1 cellular context compared by ENCODE assay signal in genomic region chr1:11927866-11928592, GRCh38.
A peak's percentile ranks its signal among the peaks of the same experiment; 100 is the strongest.
TF ChIP-seq lines count a peak whose summit lies in the region.

No MANE protein-coding gene starts in this region.

TF ChIP-seq in HepG2, 621 proteins besides CTCF, POLR2A, EP300 and RAD21 (continued from another document and continues in another):
- 0 out of 2 replicates have a peak, but pooled peaks have one; percentile 36 for TF ChIP-seq TFAP4 (IDR thresholded peaks at IDR 0.05; ENCODE audit: borderline replicate concordance, low read depth)
- no peak for TF ChIP-seq TCF7 (IDR thresholded peaks at IDR 0.05; ENCODE audit: low read depth)
- TF ChIP-seq ZFP36 (IDR thresholded peaks at IDR 0.05; ENCODE audit: borderline replicate concordance, low read depth, low read length, partially characterized antibody) = no peak
- no peak for TF ChIP-seq PBX2 (CRISPR knock-in tag; IDR thresholded peaks at IDR 0.05)
- peak; percentile 82; the same call in 1 of the 2 replicates for TF ChIP-seq MEIS1 (CRISPR knock-in tag; IDR thresholded peaks at IDR 0.05; ENCODE audit: borderline replicate concordance)
- TF ChIP-seq NCOA2 (CRISPR knock-in tag; IDR thresholded peaks at IDR 0.05) = peak; percentile 54
- TF ChIP-seq NR0B2 (CRISPR knock-in tag; IDR thresholded peaks at IDR 0.05) = no peak
- TF ChIP-seq RXRB (CRISPR knock-in tag; IDR thresholded peaks at IDR 0.05; ENCODE audit: borderline replicate concordance) = peak; percentile 51
- no peak for TF ChIP-seq GABPA (IDR thresholded peaks at IDR 0.05; ENCODE audit: low read depth, low read length)
- 0 out of 2 replicates have a peak, but pooled peaks have one; percentile 13 for TF ChIP-seq GABPA (CRISPR knock-in tag; IDR thresholded peaks at IDR 0.05; ENCODE audit: low read depth)
- TF ChIP-seq TFE3 (CRISPR knock-in tag; IDR thresholded peaks at IDR 0.05) = peak; percentile 36; the same call in 1 of the 2 replicates
- 0 out of 2 replicates have a peak, but pooled peaks have one; percentile 36 for TF ChIP-seq ZNF816 (CRISPR knock-in tag; IDR thresholded peaks at IDR 0.05; ENCODE audit: borderline replicate concordance)
- TF ChIP-seq ZNF766 (CRISPR knock-in tag; IDR thresholded peaks at IDR 0.05; ENCODE audit: borderline replicate concordance) = no peak
- TF ChIP-seq KDM6A (CRISPR knock-in tag; IDR thresholded peaks at IDR 0.05; ENCODE audit: low read depth) = 0 out of 2 replicates have a peak, but pooled peaks have one; percentile 14
- TF ChIP-seq AKAP8 (CRISPR knock-in tag; IDR thresholded peaks at IDR 0.05) = no peak
- TF ChIP-seq SOX13 (IDR thresholded peaks at IDR 0.05) = peak; percentile 67; the same call in 1 of the 2 replicates
- peak in 1 of 2 experiments; percentile 88; a peak in 2 of 4 replicates for TF ChIP-seq SOX13 (CRISPR knock-in tag; conservative IDR thresholded peaks at IDR 0.05 in 1 of 2, IDR thresholded peaks at IDR 0.05 in 1 of 2)
- TF ChIP-seq ZNF674 (CRISPR knock-in tag; IDR thresholded peaks at IDR 0.05; ENCODE audit: low read depth) = no peak
- peak; percentile 79; the same call in 1 of the 2 replicates for TF ChIP-seq GFI1 (CRISPR knock-in tag; IDR thresholded peaks at IDR 0.05; ENCODE audit: borderline replicate concordance)
- TF ChIP-seq MYPOP (CRISPR knock-in tag; IDR thresholded peaks at IDR 0.05) = no peak
- TF ChIP-seq HNF4G (IDR thresholded peaks at IDR 0.05; ENCODE audit: borderline replicate concordance, low read depth, low read length) = peak; percentile 82
- TF ChIP-seq HNF4G (CRISPR knock-in tag; IDR thresholded peaks at IDR 0.05; ENCODE audit: borderline replicate concordance, low read depth) = 0 out of 2 replicates have a peak, but pooled peaks have one; percentile 37
- no peak for TF ChIP-seq IKZF5 (CRISPR knock-in tag; IDR thresholded peaks at IDR 0.05)
- no peak for TF ChIP-seq ZNF383 (CRISPR knock-in tag; IDR thresholded peaks at IDR 0.05; ENCODE audit: borderline replicate concordance)
- 0 out of 2 replicates have a peak, but pooled peaks have one; percentile 53 for TF ChIP-seq SAP130 (CRISPR knock-in tag; IDR thresholded peaks at IDR 0.05; ENCODE audit: low read depth)
- peak; percentile 42 for TF ChIP-seq NR2F6 (IDR thresholded peaks at IDR 0.05)
- no peak for TF ChIP-seq NR2F6 (CRISPR knock-in tag; IDR thresholded peaks at IDR 0.05)
- no peak for TF ChIP-seq LCORL (IDR thresholded peaks at IDR 0.05)
- TF ChIP-seq LCORL (CRISPR knock-in tag; IDR thresholded peaks at IDR 0.05) = peak; percentile 47; the same call in 1 of the 2 replicates
- 0 out of 2 replicates have a peak, but pooled peaks have one; percentile 13 for TF ChIP-seq ESRRA (CRISPR knock-in tag; IDR thresholded peaks at IDR 0.05; ENCODE audit: low read depth)
- 0 out of 2 replicates have a peak, but pooled peaks have one; percentile 12 for TF ChIP-seq FOXA3 (CRISPR knock-in tag; IDR thresholded peaks at IDR 0.05)
- no peak for TF ChIP-seq AGO1 (IDR thresholded peaks at IDR 0.05; ENCODE audit: low read depth, low read length, poor library complexity, severe bottlenecking)
- peak in 1 of 2 experiments; percentile 44; a peak in 2 of 4 replicates for TF ChIP-seq NR2F1 (CRISPR knock-in tag; IDR thresholded peaks at IDR 0.05)
- TF ChIP-seq ZNF841 (CRISPR knock-in tag; IDR thresholded peaks at IDR 0.05; ENCODE audit: borderline replicate concordance) = no peak
- 0 out of 2 replicates have a peak, but pooled peaks have one; percentile 30 for TF ChIP-seq TGIF2 (CRISPR knock-in tag; IDR thresholded peaks at IDR 0.05)
- TF ChIP-seq HNF4A (CRISPR knock-in tag; IDR thresholded peaks at IDR 0.05) = peak; percentile 72
- peak; percentile 47; the same call in 1 of the 2 replicates for TF ChIP-seq PPARG (CRISPR knock-in tag; conservative IDR thresholded peaks at IDR 0.05)
- no peak for TF ChIP-seq TEF (CRISPR knock-in tag; IDR thresholded peaks at IDR 0.05)
- TF ChIP-seq EHMT2 (IDR thresholded peaks at IDR 0.05; ENCODE audit: borderline replicate concordance, low read depth, low read length) = no peak
- TF ChIP-seq ARID5B (CRISPR knock-in tag; IDR thresholded peaks at IDR 0.05) = peak; percentile 50; the same call in 1 of the 2 replicates
- TF ChIP-seq LBX2 (CRISPR knock-in tag; IDR thresholded peaks at IDR 0.05; ENCODE audit: borderline replicate concordance) = no peak
- peak; percentile 53 for TF ChIP-seq BCL6 (CRISPR knock-in tag; IDR thresholded peaks at IDR 0.05)
- TF ChIP-seq NFIB (CRISPR knock-in tag; IDR thresholded peaks at IDR 0.05; ENCODE audit: borderline replicate concordance) = no peak
- no peak for TF ChIP-seq ZBTB4 (CRISPR knock-in tag; IDR thresholded peaks at IDR 0.05; ENCODE audit: borderline replicate concordance)
- TF ChIP-seq NR2F2 (IDR thresholded peaks at IDR 0.05; ENCODE audit: borderline replicate concordance, low read depth) = no peak
- no peak for TF ChIP-seq HOXA9 (CRISPR knock-in tag; IDR thresholded peaks at IDR 0.05; ENCODE audit: borderline replicate concordance)
- TF ChIP-seq ZBTB7B (CRISPR knock-in tag; IDR thresholded peaks at IDR 0.05) = peak; percentile 57; the same call in 1 of the 2 replicates
- TF ChIP-seq IKZF4 (CRISPR knock-in tag; IDR thresholded peaks at IDR 0.05; ENCODE audit: borderline replicate concordance, low read depth, not compliant biosample characterization) = no peak
- 0 out of 2 replicates have a peak, but pooled peaks have one; percentile 22 for TF ChIP-seq DMAP1 (CRISPR knock-in tag; IDR thresholded peaks at IDR 0.05)
- peak; percentile 24; the same call in 1 of the 2 replicates for TF ChIP-seq ZKSCAN8 (CRISPR knock-in tag; IDR thresholded peaks at IDR 0.05; ENCODE audit: borderline replicate concordance)
